Comparison of ENCODE assay signal across 1 cellular context in the genomic region with DNA sequence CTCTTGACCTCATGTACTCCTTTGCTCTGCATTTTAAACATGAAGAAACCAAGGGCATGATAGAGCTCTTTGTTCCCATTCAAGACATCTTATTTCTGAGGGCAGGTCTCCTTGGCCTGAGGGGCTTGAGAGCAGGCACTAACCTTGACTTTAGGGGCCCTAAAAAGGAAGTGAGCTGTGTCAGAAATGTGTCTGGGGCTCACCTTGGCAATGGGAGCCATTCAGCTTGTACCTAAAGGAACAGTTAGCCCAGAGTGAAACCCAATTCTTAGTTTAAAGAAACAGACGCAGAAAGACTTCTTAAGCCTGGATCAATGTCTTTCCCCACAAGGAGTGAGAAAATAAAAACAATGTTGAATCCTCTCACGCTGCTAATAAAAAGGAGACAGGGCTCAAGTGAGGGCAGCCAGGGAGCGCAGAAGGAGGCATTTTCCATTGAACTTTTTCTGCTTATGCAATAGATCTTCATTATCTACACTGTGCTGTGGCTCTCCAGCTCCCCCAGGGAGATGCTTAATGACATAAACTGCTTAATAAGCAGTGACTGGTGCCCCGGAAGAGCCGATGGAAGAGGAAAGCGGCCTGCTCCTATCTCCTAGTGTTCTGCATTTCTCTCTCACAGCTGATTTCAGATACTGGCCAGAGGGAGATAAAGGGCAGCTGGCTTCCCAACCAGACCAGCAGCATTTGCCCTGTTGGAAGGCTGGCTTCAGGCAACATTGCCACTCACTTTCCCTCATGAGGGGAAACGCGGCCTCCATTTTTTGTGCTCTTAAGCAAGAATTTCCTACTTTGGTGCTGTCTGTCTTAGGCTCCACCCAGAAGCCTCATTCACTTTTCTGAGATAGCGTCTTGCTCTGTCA.
TF ChIP-seq lines count a peak whose summit lies in the region.

No MANE protein-coding gene starts in this region.

TF ChIP-seq in SK-N-SH treated with all-trans-retinoic acid at 6 μM for 48 hours, 23 proteins besides CTCF, POLR2A, EP300 and RAD21 (continued from another document):
- TF ChIP-seq POU6F1 (CRISPR knock-in tag; IDR thresholded peaks at IDR 0.05; ENCODE audit: borderline replicate concordance, low read depth) = no peak
- TF ChIP-seq SNAI2 (CRISPR knock-in tag; IDR thresholded peaks at IDR 0.05) = no peak; the same call in 1 of the 2 replicates
- peak; percentile 6; the same call in 1 of the 2 replicates for TF ChIP-seq PPARA (CRISPR knock-in tag; IDR thresholded peaks at IDR 0.05; ENCODE audit: borderline replicate concordance)
- no peak for TF ChIP-seq RARB (CRISPR knock-in tag; IDR thresholded peaks at IDR 0.05)
- TF ChIP-seq, protein P1, sequence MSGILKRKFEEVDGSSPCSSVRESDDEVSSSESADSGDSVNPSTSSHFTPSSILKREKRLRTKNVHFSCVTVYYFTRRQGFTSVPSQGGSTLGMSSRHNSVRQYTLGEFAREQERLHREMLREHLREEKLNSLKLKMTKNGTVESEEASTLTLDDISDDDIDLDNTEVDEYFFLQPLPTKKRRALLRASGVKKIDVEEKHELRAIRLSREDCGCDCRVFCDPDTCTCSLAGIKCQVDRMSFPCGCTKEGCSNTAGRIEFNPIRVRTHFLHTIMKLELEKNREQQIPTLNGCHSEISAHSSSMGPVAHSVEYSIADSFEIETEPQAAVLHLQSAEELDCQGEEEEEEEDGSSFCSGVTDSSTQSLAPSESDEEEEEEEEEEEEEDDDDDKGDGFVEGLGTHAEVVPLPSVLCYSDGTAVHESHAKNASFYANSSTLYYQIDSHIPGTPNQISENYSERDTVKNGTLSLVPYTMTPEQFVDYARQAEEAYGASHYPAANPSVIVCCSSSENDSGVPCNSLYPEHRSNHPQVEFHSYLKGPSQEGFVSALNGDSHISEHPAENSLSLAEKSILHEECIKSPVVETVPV (CRISPR knock-in tag; IDR thresholded peaks at IDR 0.05) = no peak
- TF ChIP-seq, protein P2, sequence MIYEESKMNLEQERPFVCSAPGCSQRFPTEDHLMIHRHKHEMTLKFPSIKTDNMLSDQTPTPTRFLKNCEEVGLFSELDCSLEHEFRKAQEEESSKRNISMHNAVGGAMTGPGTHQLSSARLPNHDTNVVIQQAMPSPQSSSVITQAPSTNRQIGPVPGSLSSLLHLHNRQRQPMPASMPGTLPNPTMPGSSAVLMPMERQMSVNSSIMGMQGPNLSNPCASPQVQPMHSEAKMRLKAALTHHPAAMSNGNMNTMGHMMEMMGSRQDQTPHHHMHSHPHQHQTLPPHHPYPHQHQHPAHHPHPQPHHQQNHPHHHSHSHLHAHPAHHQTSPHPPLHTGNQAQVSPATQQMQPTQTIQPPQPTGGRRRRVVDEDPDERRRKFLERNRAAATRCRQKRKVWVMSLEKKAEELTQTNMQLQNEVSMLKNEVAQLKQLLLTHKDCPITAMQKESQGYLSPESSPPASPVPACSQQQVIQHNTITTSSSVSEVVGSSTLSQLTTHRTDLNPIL (CRISPR knock-in tag; IDR thresholded peaks at IDR 0.05; ENCODE audit: low read depth) = no peak
- no peak for TF ChIP-seq ZFP30 (CRISPR knock-in tag; IDR thresholded peaks at IDR 0.05)
- no peak for TF ChIP-seq ARNTL (CRISPR knock-in tag; IDR thresholded peaks at IDR 0.05; ENCODE audit: borderline replicate concordance, low read depth)
